In the genomic region with DNA sequence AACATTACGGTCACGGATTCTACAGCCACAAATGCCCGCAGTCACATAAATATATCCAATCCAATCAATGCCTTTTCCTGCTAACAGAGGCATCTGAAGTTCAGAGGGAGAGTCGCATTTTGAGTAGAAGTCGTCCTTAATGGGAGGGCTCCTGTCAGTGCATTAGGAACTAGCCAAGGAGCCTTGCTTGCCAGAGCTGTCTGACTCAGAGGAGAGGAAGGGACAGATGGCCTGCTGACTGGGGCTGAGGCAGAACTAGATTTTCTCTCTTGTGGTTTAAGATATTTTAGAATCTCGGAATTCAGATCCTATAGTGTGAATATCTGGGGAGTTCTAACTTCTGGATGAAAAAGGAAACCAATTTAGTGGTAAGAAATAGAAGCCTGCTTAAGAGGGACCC, we compare ENCODE assay signal across 8 cellular contexts. TPM values are rescaled to one million over a fixed set of nuclear protein-coding genes. Genes with fewer than 3 reads are reported as not detected.
DNase-seq lines count a peak whose midpoint lies in the region; TF ChIP-seq lines count a peak whose summit lies in the region.

No MANE protein-coding gene starts in this region.

- no peaks in the 10 kb centered on the region for H3K9me3 ChIP-seq in SJCRH30 (replicated peaks)

- peaks cover 17% of the 10 kb centered on the region for H3K4me1 Mint-ChIP-seq in activated naive CD8-positive, alpha-beta T cell treated with anti-CD3 and anti-CD28 coated beads for 36 hours
- peaks cover 51% of the 10 kb centered on the region for H3K4me1 Mint-ChIP-seq in glutamatergic neuron (ENCODE audit: low read depth, unreplicated experiment)
- peaks cover 31% of the 10 kb centered on the region for H3K4me1 Mint-ChIP-seq in activated CD4-positive, alpha-beta memory T cell treated with anti-CD3 and anti-CD28 coated beads, Interleukin-2, amount 10 ng/mL, durations not matched to agents 7 days and 5 days

- H3K4me3 Mint-ChIP-seq in activated naive CD8-positive, alpha-beta T cell treated with anti-CD3 and anti-CD28 coated beads for 36 hours = no peak overlapping the region
- H3K4me3 Mint-ChIP-seq in glutamatergic neuron (ENCODE audit: unreplicated experiment) = peak overlapping the region; percentile 47
- no peak overlapping the region for H3K4me3 Mint-ChIP-seq in activated CD4-positive, alpha-beta memory T cell treated with anti-CD3 and anti-CD28 coated beads, Interleukin-2, amount 10 ng/mL, durations not matched to agents 7 days and 5 days

- no peaks in the 10 kb centered on the region for H3K36me3 ChIP-seq in SJCRH30

- H3K27ac ChIP-seq in skin epidermis (peak overlapping the region in 11 of 21 experiments; percentile 0 to 77 (median 54)), SJCRH30 (no peak overlapping the region)

- no peaks in the 10 kb centered on the region for H3K27me3 Mint-ChIP-seq in activated naive CD8-positive, alpha-beta T cell treated with anti-CD3 and anti-CD28 coated beads for 36 hours
- H3K27me3 Mint-ChIP-seq in glutamatergic neuron (ENCODE audit: unreplicated experiment) = peaks cover 3% of the 10 kb centered on the region
- H3K27me3 Mint-ChIP-seq in activated CD4-positive, alpha-beta memory T cell treated with anti-CD3 and anti-CD28 coated beads, Interleukin-2, amount 10 ng/mL, durations not matched to agents 7 days and 5 days = no peaks in the 10 kb centered on the region

- no peaks in the 10 kb centered on the region for H3K27me3 ChIP-seq in SJCRH30

- no peaks in the 10 kb centered on the region for H3K9me3 Mint-ChIP-seq in activated naive CD8-positive, alpha-beta T cell treated with anti-CD3 and anti-CD28 coated beads for 36 hours
- H3K9me3 Mint-ChIP-seq in glutamatergic neuron (ENCODE audit: unreplicated experiment) = peaks cover 4% of the 10 kb centered on the region
- no peaks in the 10 kb centered on the region for H3K9me3 Mint-ChIP-seq in activated CD4-positive, alpha-beta memory T cell treated with anti-CD3 and anti-CD28 coated beads, Interleukin-2, amount 10 ng/mL, durations not matched to agents 7 days and 5 days

- H3K4me3 ChIP-seq in skin epidermis (no peak overlapping the region), SJCRH30 (no peak overlapping the region)

- DNase-seq in EL (peak; percentile 84), glutamatergic neuron (no peak), SJCRH30 (no peak), occipital lobe (lab: John Stamatoyannopoulos, UW) (no peak), NCI-H2196 treated with DMSO at 0.1 percent for 48 hours (lab: John Stamatoyannopoulos, UW; ENCODE audit: unreplicated experiment) (no peak)
- DNase-seq in activated naive CD8-positive, alpha-beta T cell treated with anti-CD3 and anti-CD28 coated beads for 36 hours = no peak
- DNase-seq in activated CD4-positive, alpha-beta memory T cell treated with anti-CD3 and anti-CD28 coated beads, Interleukin-2, amount 10 ng/mL, durations not matched to agents 7 days and 5 days = no peak

- POLR2A ChIA-PET in activated CD4-positive, alpha-beta memory T cell treated with anti-CD3 and anti-CD28 coated beads, Interleukin-2, amount 10 ng/mL, durations not matched to agents 7 days and 5 days (lab: Charles Lee) = interaction anchor here (1.0 to 2.3 kb wide), 2 partner anchors 11 kb away, joined by 3 to 7 read pairs; a partner anchor contains a TSS

- CTCF ChIA-PET in activated CD4-positive, alpha-beta memory T cell treated with anti-CD3 and anti-CD28 coated beads, Interleukin-2, amount 10 ng/mL, durations not matched to agents 7 days and 5 days (lab: Charles Lee) = interaction anchor here (1.5 to 2.1 kb wide), 2 partner anchors 9 to 11 kb away, joined by 3 to 6 read pairs; a partner anchor contains a TSS

- no peak for TF ChIP-seq CTCF in glutamatergic neuron (IDR thresholded peaks at IDR 0.05; ENCODE audit: partially characterized antibody, unreplicated experiment)

- peaks cover 14% of the 10 kb centered on the region for H3K36me3 Mint-ChIP-seq in activated naive CD8-positive, alpha-beta T cell treated with anti-CD3 and anti-CD28 coated beads for 36 hours
- H3K36me3 Mint-ChIP-seq in glutamatergic neuron (ENCODE audit: unreplicated experiment) = peaks cover 5% of the 10 kb centered on the region
- peaks cover 40% of the 10 kb centered on the region for H3K36me3 Mint-ChIP-seq in activated CD4-positive, alpha-beta memory T cell treated with anti-CD3 and anti-CD28 coated beads, Interleukin-2, amount 10 ng/mL, durations not matched to agents 7 days and 5 days (ENCODE audit: low read depth)

- peak overlapping the region; percentile 18 for H3K27ac Mint-ChIP-seq in activated naive CD8-positive, alpha-beta T cell treated with anti-CD3 and anti-CD28 coated beads for 36 hours
- peak overlapping the region; percentile 88 for H3K27ac Mint-ChIP-seq in glutamatergic neuron (ENCODE audit: unreplicated experiment)
- no peak overlapping the region for H3K27ac Mint-ChIP-seq in activated CD4-positive, alpha-beta memory T cell treated with anti-CD3 and anti-CD28 coated beads, Interleukin-2, amount 10 ng/mL, durations not matched to agents 7 days and 5 days

- H3K4me1 ChIP-seq in SJCRH30 = no peaks in the 10 kb centered on the region; the same call in 1 of the 2 replicates

RNA-seq across cellular contexts. Expression of a gene that starts 10.6 kb away (rescaled TPM):
- total RNA-seq in activated naive CD8-positive, alpha-beta T cell treated with anti-CD3 and anti-CD28 coated beads for 36 hours = 1 to 10 TPM; 4.1 to 4.4 TPM
- total RNA-seq in glutamatergic neuron (ENCODE audit: unreplicated experiment) (14.2 TPM), occipital lobe (3.4 TPM)
- total RNA-seq in SJCRH30 (2014; rRNA removed; shearing (Covaris generic)) = not detected in 2 replicates
- total RNA-seq in activated CD4-positive, alpha-beta memory T cell treated with anti-CD3 and anti-CD28 coated beads, Interleukin-2, amount 10 ng/mL, durations not matched to agents 7 days and 5 days = 1 to 10 TPM; 7.9 to 10.0 TPM

RNA-seq across cellular contexts. Expression of a gene that starts 35.6 kb away (rescaled TPM):
- total RNA-seq in activated naive CD8-positive, alpha-beta T cell treated with anti-CD3 and anti-CD28 coated beads for 36 hours = under 1 TPM; 0.92 to 0.97 TPM
- total RNA-seq in glutamatergic neuron (ENCODE audit: unreplicated experiment) = not detected
- 0.15 and 0.16 TPM in 2 replicates for total RNA-seq in SJCRH30 (2014; rRNA removed; shearing (Covaris generic))
- total RNA-seq in occipital lobe = not detected
- under 1 TPM; 0.76 to 0.93 TPM for total RNA-seq in activated CD4-positive, alpha-beta memory T cell treated with anti-CD3 and anti-CD28 coated beads, Interleukin-2, amount 10 ng/mL, durations not matched to agents 7 days and 5 days

RNA-seq across cellular contexts. Expression of a gene that starts 56.0 kb away (rescaled TPM):
- total RNA-seq in activated naive CD8-positive, alpha-beta T cell treated with anti-CD3 and anti-CD28 coated beads for 36 hours = 100 to 1,000 TPM in 1 of 2 experiments, 10 to 100 TPM in 1; 89.4 to 102 TPM
- total RNA-seq in glutamatergic neuron (ENCODE audit: unreplicated experiment) (22.6 TPM), occipital lobe (64.1 TPM)
- 175 and 202 TPM in 2 replicates for total RNA-seq in SJCRH30 (2014; rRNA removed; shearing (Covaris generic))
- total RNA-seq in activated CD4-positive, alpha-beta memory T cell treated with anti-CD3 and anti-CD28 coated beads, Interleukin-2, amount 10 ng/mL, durations not matched to agents 7 days and 5 days = 10 to 100 TPM; 76.7 to 78.8 TPM
